6 cellular contexts compared by ENCODE assay signal in genomic region chr17:51846561-51846960, GRCh38.
"Had no signal": no experiment of that assay in that cellular context is flagged by ENCODE, and none has a peak within 500 bp of the region (broad histone marks: within the 10 kb centered on the region; RNA-seq: fewer than 3 reads in every experiment).

No MANE protein-coding gene starts in this region.

- DNase-seq: H9, HCEC 1CT, KBM-7 had no signal

- H3K4me3 ChIP-seq: GM23338 had no signal

- H2AFZ ChIP-seq: GM23338 had no signal

- H3K27ac ChIP-seq: HL-60 had no signal

- ATAC-seq: GM23338, HepG2 had no signal

- H3K4me2 ChIP-seq: GM23338 had no signal
